ENCODE assay signal across 1 cellular context in the genomic region with DNA sequence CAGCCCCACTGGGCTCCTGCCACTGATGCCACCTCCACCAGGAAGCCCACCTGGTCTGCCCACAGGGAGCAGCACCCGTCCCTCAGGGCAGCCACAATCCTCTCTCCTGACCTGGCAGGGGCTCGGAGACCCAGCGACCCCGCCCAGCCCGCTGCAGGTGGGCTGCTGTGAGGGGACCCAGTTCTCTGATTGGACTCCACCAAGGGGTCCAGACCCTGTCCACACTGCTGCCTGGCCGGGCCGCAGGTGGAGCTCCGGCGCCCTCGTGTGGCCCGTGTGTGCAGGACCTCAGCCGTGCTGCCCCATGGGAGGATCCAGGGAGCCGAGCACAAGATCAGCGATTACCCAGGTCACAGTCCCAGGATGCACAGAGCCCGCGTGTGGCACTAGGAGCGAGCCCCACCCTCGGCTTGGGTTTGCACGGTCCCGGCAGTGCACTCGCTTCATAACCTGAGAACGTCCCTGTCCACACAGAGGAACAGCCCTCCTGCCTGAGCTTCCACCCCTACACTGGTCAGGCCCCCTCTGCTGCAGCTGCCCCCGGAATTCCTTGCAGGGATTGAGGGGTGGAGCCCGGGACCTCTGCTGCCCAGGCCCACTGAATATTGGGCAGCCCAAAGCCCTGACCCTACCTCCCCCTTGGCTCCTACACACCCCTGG.
TF ChIP-seq lines count a peak whose summit lies in the region.

No MANE protein-coding gene starts in this region.

TF ChIP-seq in HEK293, 187 proteins besides CTCF, POLR2A, EP300 and RAD21 (continued from another document):
- TF ChIP-seq ZNF660 (tag by site-specific recombination; IDR thresholded peaks at IDR 0.05) = no peak
- no peak for TF ChIP-seq ZNF514 (tag by site-specific recombination; IDR thresholded peaks at IDR 0.05)
- no peak for TF ChIP-seq ZNF529 (tag by site-specific recombination; IDR thresholded peaks at IDR 0.05; ENCODE audit: insufficient replicate concordance)
- TF ChIP-seq, protein P1, sequence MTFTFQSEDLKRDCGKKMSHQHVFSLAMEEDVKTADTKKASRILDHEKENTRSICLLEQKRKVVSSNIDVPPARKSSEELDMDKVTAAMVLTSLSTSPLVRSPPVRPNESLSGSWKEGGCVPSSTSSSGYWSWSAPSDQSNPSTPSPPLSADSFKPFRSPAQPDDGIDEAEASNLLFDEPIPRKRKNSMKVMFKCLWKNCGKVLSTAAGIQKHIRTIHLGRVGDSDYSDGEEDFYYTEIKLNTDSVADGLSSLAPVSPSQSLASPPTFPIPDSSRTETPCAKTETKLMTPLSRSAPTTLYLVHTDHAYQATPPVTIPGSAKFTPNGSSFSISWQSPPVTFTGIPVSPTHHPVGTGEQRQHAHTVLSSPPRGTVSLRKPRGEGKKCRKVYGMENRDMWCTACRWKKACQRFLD (tag by site-specific recombination; IDR thresholded peaks at IDR 0.05) = 0 out of 2 replicates have a peak, but pooled peaks have one; percentile 46
- no peak for TF ChIP-seq ZNF488 (tag by site-specific recombination; IDR thresholded peaks at IDR 0.05)
- TF ChIP-seq, protein P2, sequence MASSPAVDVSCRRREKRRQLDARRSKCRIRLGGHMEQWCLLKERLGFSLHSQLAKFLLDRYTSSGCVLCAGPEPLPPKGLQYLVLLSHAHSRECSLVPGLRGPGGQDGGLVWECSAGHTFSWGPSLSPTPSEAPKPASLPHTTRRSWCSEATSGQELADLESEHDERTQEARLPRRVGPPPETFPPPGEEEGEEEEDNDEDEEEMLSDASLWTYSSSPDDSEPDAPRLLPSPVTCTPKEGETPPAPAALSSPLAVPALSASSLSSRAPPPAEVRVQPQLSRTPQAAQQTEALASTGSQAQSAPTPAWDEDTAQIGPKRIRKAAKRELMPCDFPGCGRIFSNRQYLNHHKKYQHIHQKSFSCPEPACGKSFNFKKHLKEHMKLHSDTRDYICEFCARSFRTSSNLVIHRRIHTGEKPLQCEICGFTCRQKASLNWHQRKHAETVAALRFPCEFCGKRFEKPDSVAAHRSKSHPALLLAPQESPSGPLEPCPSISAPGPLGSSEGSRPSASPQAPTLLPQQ (tag by site-specific recombination; IDR thresholded peaks at IDR 0.05) = peak; percentile 43; the same call in 1 of the 2 replicates
- no peak for TF ChIP-seq ZNF585B (tag by site-specific recombination; IDR thresholded peaks at IDR 0.05)
- TF ChIP-seq REPIN1 (tag by site-specific recombination; IDR thresholded peaks at IDR 0.05; ENCODE audit: low read depth) = no peak
- no peak for TF ChIP-seq ZNF549 (tag by site-specific recombination; IDR thresholded peaks at IDR 0.05)
- no peak for TF ChIP-seq ZNF426 (tag by site-specific recombination; IDR thresholded peaks at IDR 0.05)
- no peak for TF ChIP-seq ZNF248 (tag by site-specific recombination; IDR thresholded peaks at IDR 0.05)
- TF ChIP-seq ZNF530 (tag by site-specific recombination; IDR thresholded peaks at IDR 0.05; ENCODE audit: low read depth) = no peak
- no peak for TF ChIP-seq ZNF175 (tag by site-specific recombination; IDR thresholded peaks at IDR 0.05)
- TF ChIP-seq ZNF747 (tag by site-specific recombination; IDR thresholded peaks at IDR 0.05) = no peak
- no peak for TF ChIP-seq ZNF302 (tag by site-specific recombination; IDR thresholded peaks at IDR 0.05; ENCODE audit: low read depth)
- no peak for TF ChIP-seq SALL2 (tag by site-specific recombination; IDR thresholded peaks at IDR 0.05; ENCODE audit: borderline replicate concordance)
- no peak for TF ChIP-seq SCRT1 (tag by site-specific recombination; IDR thresholded peaks at IDR 0.05; ENCODE audit: borderline replicate concordance)
- no peak for TF ChIP-seq ZFP41 (tag by site-specific recombination; IDR thresholded peaks at IDR 0.05; ENCODE audit: borderline replicate concordance)
- TF ChIP-seq, protein P3, sequence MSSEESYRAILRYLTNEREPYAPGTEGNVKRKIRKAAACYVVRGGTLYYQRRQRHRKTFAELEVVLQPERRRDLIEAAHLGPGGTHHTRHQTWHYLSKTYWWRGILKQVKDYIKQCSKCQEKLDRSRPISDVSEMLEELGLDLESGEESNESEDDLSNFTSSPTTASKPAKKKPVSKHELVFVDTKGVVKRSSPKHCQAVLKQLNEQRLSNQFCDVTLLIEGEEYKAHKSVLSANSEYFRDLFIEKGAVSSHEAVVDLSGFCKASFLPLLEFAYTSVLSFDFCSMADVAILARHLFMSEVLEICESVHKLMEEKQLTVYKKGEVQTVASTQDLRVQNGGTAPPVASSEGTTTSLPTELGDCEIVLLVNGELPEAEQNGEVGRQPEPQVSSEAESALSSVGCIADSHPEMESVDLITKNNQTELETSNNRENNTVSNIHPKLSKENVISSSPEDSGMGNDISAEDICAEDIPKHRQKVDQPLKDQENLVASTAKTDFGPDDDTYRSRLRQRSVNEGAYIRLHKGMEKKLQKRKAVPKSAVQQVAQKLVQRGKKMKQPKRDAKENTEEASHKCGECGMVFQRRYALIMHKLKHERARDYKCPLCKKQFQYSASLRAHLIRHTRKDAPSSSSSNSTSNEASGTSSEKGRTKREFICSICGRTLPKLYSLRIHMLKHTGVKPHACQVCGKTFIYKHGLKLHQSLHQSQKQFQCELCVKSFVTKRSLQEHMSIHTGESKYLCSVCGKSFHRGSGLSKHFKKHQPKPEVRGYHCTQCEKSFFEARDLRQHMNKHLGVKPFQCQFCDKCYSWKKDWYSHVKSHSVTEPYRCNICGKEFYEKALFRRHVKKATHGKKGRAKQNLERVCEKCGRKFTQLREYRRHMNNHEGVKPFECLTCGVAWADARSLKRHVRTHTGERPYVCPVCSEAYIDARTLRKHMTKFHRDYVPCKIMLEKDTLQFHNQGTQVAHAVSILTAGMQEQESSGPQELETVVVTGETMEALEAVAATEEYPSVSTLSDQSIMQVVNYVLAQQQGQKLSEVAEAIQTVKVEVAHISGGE (tag by site-specific recombination; conservative IDR thresholded peaks at IDR 0.05; ENCODE audit: low read depth) = no peak
- TF ChIP-seq ZFHX2 (tag by site-specific recombination; conservative IDR thresholded peaks at IDR 0.05) = peak; percentile 26; the same call in 1 of the 2 replicates
- no peak for TF ChIP-seq ZNF433 (tag by site-specific recombination; IDR thresholded peaks at IDR 0.05; ENCODE audit: low read depth)
- no peak for TF ChIP-seq ZNF18 (tag by site-specific recombination; IDR thresholded peaks at IDR 0.05)
- TF ChIP-seq ZNF132 (tag by site-specific recombination; IDR thresholded peaks at IDR 0.05; ENCODE audit: borderline replicate concordance) = no peak
- no peak for TF ChIP-seq ZNF548 (tag by site-specific recombination; IDR thresholded peaks at IDR 0.05)
- TF ChIP-seq ZNF266 (tag by site-specific recombination; IDR thresholded peaks at IDR 0.05; ENCODE audit: low read depth) = no peak
- no peak for TF ChIP-seq ZBTB10 (tag by site-specific recombination; IDR thresholded peaks at IDR 0.05)
- TF ChIP-seq, protein P4, sequence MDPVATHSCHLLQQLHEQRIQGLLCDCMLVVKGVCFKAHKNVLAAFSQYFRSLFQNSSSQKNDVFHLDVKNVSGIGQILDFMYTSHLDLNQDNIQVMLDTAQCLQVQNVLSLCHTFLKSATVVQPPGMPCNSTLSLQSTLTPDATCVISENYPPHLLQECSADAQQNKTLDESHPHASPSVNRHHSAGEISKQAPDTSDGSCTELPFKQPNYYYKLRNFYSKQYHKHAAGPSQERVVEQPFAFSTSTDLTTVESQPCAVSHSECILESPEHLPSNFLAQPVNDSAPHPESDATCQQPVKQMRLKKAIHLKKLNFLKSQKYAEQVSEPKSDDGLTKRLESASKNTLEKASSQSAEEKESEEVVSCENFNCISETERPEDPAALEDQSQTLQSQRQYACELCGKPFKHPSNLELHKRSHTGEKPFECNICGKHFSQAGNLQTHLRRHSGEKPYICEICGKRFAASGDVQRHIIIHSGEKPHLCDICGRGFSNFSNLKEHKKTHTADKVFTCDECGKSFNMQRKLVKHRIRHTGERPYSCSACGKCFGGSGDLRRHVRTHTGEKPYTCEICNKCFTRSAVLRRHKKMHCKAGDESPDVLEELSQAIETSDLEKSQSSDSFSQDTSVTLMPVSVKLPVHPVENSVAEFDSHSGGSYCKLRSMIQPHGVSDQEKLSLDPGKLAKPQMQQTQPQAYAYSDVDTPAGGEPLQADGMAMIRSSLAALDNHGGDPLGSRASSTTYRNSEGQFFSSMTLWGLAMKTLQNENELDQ (tag by site-specific recombination; IDR thresholded peaks at IDR 0.05; ENCODE audit: low read depth) = no peak
- TF ChIP-seq, protein P5, sequence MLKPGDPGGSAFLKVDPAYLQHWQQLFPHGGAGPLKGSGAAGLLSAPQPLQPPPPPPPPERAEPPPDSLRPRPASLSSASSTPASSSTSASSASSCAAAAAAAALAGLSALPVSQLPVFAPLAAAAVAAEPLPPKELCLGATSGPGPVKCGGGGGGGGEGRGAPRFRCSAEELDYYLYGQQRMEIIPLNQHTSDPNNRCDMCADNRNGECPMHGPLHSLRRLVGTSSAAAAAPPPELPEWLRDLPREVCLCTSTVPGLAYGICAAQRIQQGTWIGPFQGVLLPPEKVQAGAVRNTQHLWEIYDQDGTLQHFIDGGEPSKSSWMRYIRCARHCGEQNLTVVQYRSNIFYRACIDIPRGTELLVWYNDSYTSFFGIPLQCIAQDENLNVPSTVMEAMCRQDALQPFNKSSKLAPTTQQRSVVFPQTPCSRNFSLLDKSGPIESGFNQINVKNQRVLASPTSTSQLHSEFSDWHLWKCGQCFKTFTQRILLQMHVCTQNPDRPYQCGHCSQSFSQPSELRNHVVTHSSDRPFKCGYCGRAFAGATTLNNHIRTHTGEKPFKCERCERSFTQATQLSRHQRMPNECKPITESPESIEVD (tag by site-specific recombination; IDR thresholded peaks at IDR 0.05) = no peak
- TF ChIP-seq ZNF148 (tag by site-specific recombination; IDR thresholded peaks at IDR 0.05; ENCODE audit: borderline replicate concordance) = no peak
- no peak for TF ChIP-seq RBAK (tag by site-specific recombination; IDR thresholded peaks at IDR 0.05)
TF ChIP-seq in HEK293: peak in this region for 28.
